In genomic region chr7:30062587-30062986, GRCh38 we compare ENCODE assay signal across 8 cellular contexts. TPM values are rescaled to one million over a fixed set of nuclear protein-coding genes. Genes with fewer than 3 reads are reported as not detected.
DNase-seq lines count a peak whose midpoint lies in the region; ATAC-seq and TF ChIP-seq lines count a peak whose summit lies in the region.

No MANE protein-coding gene starts in this region.

- peak; percentile 53 for ATAC-seq in activated CD4-positive, alpha-beta T cell treated with anti-CD3 and anti-CD28 coated beads for 36 hours

- no peak overlapping the region for H2AFZ ChIP-seq in neural cell (ENCODE audit: low read depth, low read length)

- no peaks in the 10 kb centered on the region for H3K27me3 ChIP-seq in HL-60 (ENCODE audit: insufficient read depth, poor library complexity, severe bottlenecking)
- H3K27me3 ChIP-seq in neural cell (ENCODE audit: insufficient read depth, low read depth, low read length) = no peaks in the 10 kb centered on the region

- intact Hi-C loops in activated CD4-positive, alpha-beta T cell treated with anti-CD3 and anti-CD28 coated beads for 36 hours (cut with DNase I, micrococcal nuclease) = loop anchor here (1.0 to 5.0 kb wide), 7 partner anchors 34 to 428 kb away; partner anchors contain the start of gene PLEKHA8 (in 2 of the 2)

- H3K9me3 Mint-ChIP-seq in activated CD4-positive, alpha-beta T cell treated with anti-CD3 and anti-CD28 coated beads for 36 hours (ENCODE audit: low read depth) = no peaks in the 10 kb centered on the region

- no peak for TF ChIP-seq EP300 in neural cell (conservative IDR thresholded peaks at IDR 0.05; ENCODE audit: poor library complexity, severe bottlenecking)

- H3K9me3 ChIP-seq in neural cell (ENCODE audit: low read length) = no peaks in the 10 kb centered on the region

- peaks cover 5% of the 10 kb centered on the region for H3K4me1 Mint-ChIP-seq in activated CD4-positive, alpha-beta T cell treated with anti-CD3 and anti-CD28 coated beads for 36 hours

- no peaks in the 10 kb centered on the region for H3K79me2 ChIP-seq in neural cell (replicated peaks; ENCODE audit: insufficient read depth, low read length)

- H3K27me3 Mint-ChIP-seq in activated CD4-positive, alpha-beta T cell treated with anti-CD3 and anti-CD28 coated beads for 36 hours = no peaks in the 10 kb centered on the region

- H3K36me3 Mint-ChIP-seq in activated CD4-positive, alpha-beta T cell treated with anti-CD3 and anti-CD28 coated beads for 36 hours (ENCODE audit: low read depth) = peaks cover 9% of the 10 kb centered on the region

- peaks cover 14% of the 10 kb centered on the region for H3K36me3 ChIP-seq in neural cell (ENCODE audit: insufficient read depth, low read length)

- DNase-seq in activated CD4-positive, alpha-beta T cell treated with anti-CD3 and anti-CD28 coated beads for 36 hours = no peak
- no peak for DNase-seq in activated CD4-positive, alpha-beta T cell treated with anti-CD3 and anti-CD28 coated beads for 1 hour
- DNase-seq in HL-60 (ENCODE audit: low read depth in 1 of 2, low spot score in 1 of 2) (no peak), RPMI8226 (peak; percentile 31), erythroblast (lab: John Stamatoyannopoulos, UW) (peak; percentile 44 to 61), middle frontal gyrus (ENCODE audit: extremely low spot score, low spot score) (no peak), NCI-H187 (lab: John Stamatoyannopoulos, UW) (no peak)

- H3F3A ChIP-seq in neural cell (ENCODE audit: insufficient read depth, low read length, poor library complexity, severe bottlenecking) = no peaks in the 10 kb centered on the region

- H3K27ac ChIP-seq in HL-60 (replicated peaks) = no peak overlapping the region
- H3K27ac ChIP-seq in neural cell (ENCODE audit: low read length) = no peak overlapping the region

- no peak overlapping the region for H3K4me3 Mint-ChIP-seq in activated CD4-positive, alpha-beta T cell treated with anti-CD3 and anti-CD28 coated beads for 36 hours

- H3K4me2 ChIP-seq in neural cell (ENCODE audit: low read length) = no peak overlapping the region

- no peak for TF ChIP-seq POLR2A in erythroblast (IDR thresholded peaks at IDR 0.05; ENCODE audit: low read length)

- CTCF ChIA-PET in activated CD4-positive, alpha-beta T cell treated with anti-CD3 and anti-CD28 coated beads for 36 hours (lab: Charles Lee) = interaction anchor here (1.1 to 2.1 kb wide), 10 partner anchors 9 to 1140 kb away, joined by 3 to 8 read pairs (median 4); partner anchors contain the start of gene PLEKHA8

- peak; percentile 37 for TF ChIP-seq CTCF in HL-60 (IDR thresholded peaks at IDR 0.05; ENCODE audit: insufficient read depth, low read length)
- TF ChIP-seq CTCF in neural cell (IDR thresholded peaks at IDR 0.05; ENCODE audit: poor library complexity, severe bottlenecking) = peak; percentile 83

- H4K20me1 ChIP-seq in neural cell (ENCODE audit: insufficient read depth) = no peaks in the 10 kb centered on the region

- POLR2A ChIA-PET in activated CD4-positive, alpha-beta T cell treated with anti-CD3 and anti-CD28 coated beads for 36 hours (lab: Charles Lee) = no interaction called here

- H3K9ac ChIP-seq in neural cell (ENCODE audit: low read length) = no peak overlapping the region

- peak; percentile 85 for TF ChIP-seq RAD21 in neural cell (conservative IDR thresholded peaks at IDR 0.05)

- H3K4me3 ChIP-seq in HL-60 (replicated peaks; ENCODE audit: insufficient read depth, low read length) (no peak overlapping the region), neural cell (ENCODE audit: low read length) (no peak overlapping the region)

- no peaks in the 10 kb centered on the region for H3K9me2 ChIP-seq in neural cell (ENCODE audit: insufficient read depth, low read length)

- H3K27ac Mint-ChIP-seq in activated CD4-positive, alpha-beta T cell treated with anti-CD3 and anti-CD28 coated beads for 36 hours = no peak overlapping the region

TF ChIP-seq in neural cell, 6 proteins besides CTCF, POLR2A, EP300 and RAD21:
- no peak for TF ChIP-seq POLR2AphosphoS5 (IDR thresholded peaks at IDR 0.05)
- peak; percentile 81 for TF ChIP-seq SMC3 (conservative IDR thresholded peaks at IDR 0.05; ENCODE audit: poor library complexity)

RNA-seq across cellular contexts. Expression of gene PLEKHA8, which starts 34.4 kb away (rescaled TPM):
- 10 to 100 TPM in 1 of 2 experiments, 1 to 10 TPM in 1; 9.0 to 11.1 TPM for total RNA-seq in activated CD4-positive, alpha-beta T cell treated with anti-CD3 and anti-CD28 coated beads for 36 hours
- polyA plus RNA-seq in neural cell = 42.7 and 43.1 TPM in 2 replicates
- 109 and 130 TPM in 2 replicates for polyA minus RNA-seq in neural cell

RNA-seq across cellular contexts. Expression of gene FKBP14, which starts 36.1 kb away (rescaled TPM):
- total RNA-seq in activated CD4-positive, alpha-beta T cell treated with anti-CD3 and anti-CD28 coated beads for 36 hours = 1 to 10 TPM; 7.2 to 8.3 TPM
- polyA plus RNA-seq in neural cell = 19.6 and 36.7 TPM in 2 replicates
- 18.3 and 21.0 TPM in 2 replicates for polyA minus RNA-seq in neural cell

Comparison
In these comparisons a context has a peak if more than half of its experiments do, and no peak if none do; other contexts are left out.
1. DNase-seq: peak in RPMI8226 (single experiment) and erythroblast (2 of 2); none in activated CD4-positive, alpha-beta T cell treated with anti-CD3 and anti-CD28 coated beads for 36 hours (single experiment), activated CD4-positive, alpha-beta T cell treated with anti-CD3 and anti-CD28 coated beads for 1 hour (single experiment), HL-60 (0 of 2), middle frontal gyrus (single experiment) and NCI-H187 (0 of 2).